In the genomic region with DNA sequence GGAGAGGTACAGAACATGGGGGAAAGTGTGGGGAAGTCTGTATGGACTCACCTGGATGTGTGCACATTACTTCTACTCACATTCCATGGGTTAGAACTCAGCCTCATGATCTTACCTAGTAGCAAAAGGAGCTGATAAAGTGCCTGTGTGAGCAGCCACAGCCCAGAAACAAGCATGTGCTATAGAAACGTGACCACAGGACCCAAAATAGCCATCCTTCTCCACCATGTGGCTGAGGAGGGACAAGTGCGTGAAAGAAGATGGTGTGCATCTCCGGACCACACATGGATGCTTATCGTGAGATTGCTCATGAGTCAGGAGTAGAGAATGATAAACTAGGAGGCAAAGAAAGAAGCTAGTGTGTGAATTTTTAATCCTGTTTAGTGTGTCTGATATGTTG, we compare ENCODE assay signal across 22 cellular contexts.
"Had no signal": no experiment of that assay in that cellular context is flagged by ENCODE, and none has a peak within 500 bp of the region (broad histone marks: within the 10 kb centered on the region; RNA-seq: fewer than 3 reads in every experiment).

No MANE protein-coding gene starts in this region.

- H3K4me3 ChIP-seq: MG63 had no signal

- H3K9me3 ChIP-seq: MG63, SK-N-SH had no signal

- DNase-seq: Karpas-422; KG1; MG63; NCI-H1092; NCI-H1105 treated with DMSO at 0.1 percent for 48 hours; NCI-H1417 treated with DMSO at 0.1 percent for 48 hours; NCI-H146; NCI-H1694 treated with DMSO at 0.1 percent for 48 hours; NCI-H1930; NCI-H2081 treated with DMSO at 0.1 percent for 48 hours; NCI-H2171; NCI-H510A; NCI-H524 treated with DMSO at 0.1 percent for 48 hours; NCI-H69; NCI-H774; NK-92 treated with Interleukin-12 subunit alpha and Interleukin-12 subunit beta, amount 100 ng/mL, for 24 hours; PC-3; SHP77; SK-N-SH had no signal

- H3K36me3 ChIP-seq: MG63 had no signal

- H3K27ac ChIP-seq: RWPE1 had no signal

- H3K27me3 ChIP-seq: MG63 had no signal

- ATAC-seq: HepG2, Panc1, PC-3 had no signal
